Comparison of ENCODE assay signal across 1 cellular context in genomic region chr17:80675451-80676095, GRCh38.
TF ChIP-seq lines count a peak whose summit lies in the region.

No MANE protein-coding gene starts in this region.

TF ChIP-seq in GM23338, 12 proteins besides CTCF, POLR2A, EP300 and RAD21 (continued from another document):
- TF ChIP-seq ZNF114 (CRISPR knock-in tag; IDR thresholded peaks at IDR 0.05) (no peak), ZNF331 (CRISPR knock-in tag; IDR thresholded peaks at IDR 0.05; ENCODE audit: low read depth) (no peak), NANOG (IDR thresholded peaks at IDR 0.05; ENCODE audit: borderline replicate concordance) (no peak), ZNF462 (CRISPR knock-in tag; IDR thresholded peaks at IDR 0.05) (no peak), JUNB (IDR thresholded peaks at IDR 0.05; ENCODE audit: unreplicated experiment) (no peak), POLR2AphosphoS5 (IDR thresholded peaks at IDR 0.05; ENCODE audit: low read depth) (no peak), EZH2 (IDR thresholded peaks at IDR 0.05; ENCODE audit: low read depth, unreplicated experiment) (no peak), ETS1 (IDR thresholded peaks at IDR 0.05) (no peak), CREB1 (CRISPR knock-in tag; IDR thresholded peaks at IDR 0.05; ENCODE audit: low read depth) (no peak), STAT1 (IDR thresholded peaks at IDR 0.05; ENCODE audit: unreplicated experiment) (no peak)
TF ChIP-seq in GM23338: peak in this region for 0.
